24 cellular contexts compared by ENCODE assay signal in the genomic region with DNA sequence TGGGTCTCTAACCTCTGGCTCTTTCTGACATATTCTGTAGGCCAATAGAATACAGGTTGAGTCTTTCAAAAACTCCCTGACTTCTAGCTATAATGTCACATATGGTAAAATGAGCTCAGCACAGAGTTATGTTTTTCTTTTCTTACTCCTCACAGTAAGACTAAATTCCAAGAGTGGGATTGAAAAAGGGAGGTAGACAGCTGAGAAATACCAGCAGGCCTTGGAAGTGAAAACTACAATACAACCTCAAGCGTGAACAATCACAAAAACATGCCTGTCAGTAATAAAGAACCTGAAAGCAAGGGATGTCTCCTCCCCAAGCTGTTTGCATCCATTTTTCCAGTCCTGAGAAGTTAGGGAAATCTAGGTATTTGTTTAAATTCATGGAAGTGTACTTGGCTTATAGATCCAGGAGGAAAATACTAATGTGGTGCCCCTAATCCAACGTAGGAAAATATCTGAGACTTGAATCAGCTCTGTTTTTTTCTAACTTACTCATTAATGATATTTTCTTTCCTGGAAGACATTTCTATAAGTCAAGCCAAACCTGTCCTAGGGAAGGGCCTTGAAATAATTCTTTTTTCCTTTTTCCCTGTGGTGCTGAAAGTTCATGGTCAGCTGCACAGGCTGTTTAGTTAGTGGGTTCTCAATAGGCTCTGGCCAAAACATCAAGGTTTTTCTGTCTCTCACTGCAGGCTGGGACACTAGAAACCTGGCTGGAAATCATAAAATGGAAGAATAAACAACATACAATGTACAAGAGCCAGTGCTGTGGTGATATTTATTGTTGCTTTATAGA.
DNase-seq lines count a peak whose midpoint lies in the region; ATAC-seq, FAIRE-seq and TF ChIP-seq lines count a peak whose summit lies in the region.
"Had no signal": no experiment of that assay in that cellular context is flagged by ENCODE, and none has a peak within 500 bp of the region (broad histone marks: within the 10 kb centered on the region; RNA-seq: fewer than 3 reads in every experiment).

No MANE protein-coding gene starts in this region.

- H3K4me3 ChIP-seq in Caco-2 (ENCODE audit: low read depth, low read length) (no peak overlapping the region), astrocyte (ENCODE audit: insufficient read depth, low read depth, low read length) (no peak overlapping the region), hepatocyte (no peak overlapping the region), heart right ventricle (no peak overlapping the region)
- H3K4me3 ChIP-seq in CD4-positive, alpha-beta memory T cell (ENCODE audit: low read length in 2 of 2) = no peak overlapping the region
- H3K4me3 ChIP-seq: upper lobe of left lung had no signal

- H3K79me2 ChIP-seq in astrocyte (ENCODE audit: insufficient read depth, low read length) = no peaks in the 10 kb centered on the region
- H3K79me2 ChIP-seq in hepatocyte = no peaks in the 10 kb centered on the region

- H3K4me1 Mint-ChIP-seq in Caco-2 (ENCODE audit: low read depth, unreplicated experiment) = peaks cover 11% of the 10 kb centered on the region
- peaks cover 31% of the 10 kb centered on the region for H3K4me1 Mint-ChIP-seq in astrocyte (ENCODE audit: low read depth, unreplicated experiment)
- H3K4me1 Mint-ChIP-seq in CD4-positive, alpha-beta memory T cell = no peaks in the 10 kb centered on the region
- H3K4me1 Mint-ChIP-seq: immature natural killer cell; stimulated activated naive CD8-positive, alpha-beta T cell treated with anti-CD3 and anti-CD28 coated beads, Interleukin-15, amount 100 ng/mL, for 72 hours had no signal

- 64% methylated on average over 2 of the region's 2 CpGs for WGBS in hepatocyte (ENCODE audit: low lambda C conversion rate, missing lambda C conversion rate)
- 69 to 74% methylated on average over 2 of the region's 2 CpGs for WGBS in heart right ventricle, 2 donors

- DNase-seq in Caco-2 (no peak), astrocyte (ENCODE audit: low read depth) (peak; percentile 74), hepatocyte (ENCODE audit: low spot score) (no peak), omental fat pad (ENCODE audit: low spot score) (no peak), heart right ventricle (no peak), foreskin keratinocyte (no peak), superior temporal gyrus (ENCODE audit: extremely low spot score) (no peak)
- DNase-seq in CD4-positive, alpha-beta memory T cell = no peak
- DNase-seq: activated CD4-positive, alpha-beta T cell treated with anti-CD3 and anti-CD28 coated beads, Interleukin-2, amount 50 U/mL, for 1 hour; DND-41; H9; immature natural killer cell; NCI-H1436; NCI-H526; retina; stimulated activated CD4-positive, alpha-beta T cell treated with anti-CD3 and anti-CD28 coated beads, Interleukin-12 subunit alpha, Interleukin-12 subunit beta, amount 100 ng/mL, for 4 hours; stimulated activated naive CD8-positive, alpha-beta T cell treated with anti-CD3 and anti-CD28 coated beads, Interleukin-15, amount 100 ng/mL, for 72 hours; upper lobe of left lung; WERI-Rb-1 had no signal

- H3K27ac ChIP-seq in astrocyte (ENCODE audit: low read depth, low read length) (peak overlapping the region; percentile 52), hepatocyte (peak overlapping the region; percentile 28), heart right ventricle (no peak overlapping the region), foreskin keratinocyte (no peak overlapping the region)
- no peak overlapping the region for H3K27ac ChIP-seq in CD4-positive, alpha-beta memory T cell (ENCODE audit: low read depth, low read length)
- H3K27ac ChIP-seq: neutrophil, upper lobe of left lung, WERI-Rb-1 had no signal

- peak; percentile 43 for FAIRE-seq in astrocyte (lab: Jason Lieb, UNC)
- FAIRE-seq: A204.1, bronchial epithelial cell had no signal

- no TSS peak for BruUV-seq in Caco-2 (replicated peaks; lab: Mats Ljungman, UMichigan)

- H3K4me3 Mint-ChIP-seq in Caco-2 (ENCODE audit: unreplicated experiment) (no peak overlapping the region), astrocyte (ENCODE audit: unreplicated experiment) (no peak overlapping the region)
- no peak overlapping the region for H3K4me3 Mint-ChIP-seq in CD4-positive, alpha-beta memory T cell
- H3K4me3 Mint-ChIP-seq: activated naive CD8-positive, alpha-beta T cell; dendritic cell treated with granulocyte-macrophage colony-stimulating factor and Interleukin-4, amounts not matched to agents 40 ng/mL and 50 ng/mL, for 4 days; H9; immature natural killer cell; stimulated activated naive CD8-positive, alpha-beta T cell treated with anti-CD3 and anti-CD28 coated beads, Interleukin-15, amount 100 ng/mL, for 72 hours had no signal

- H3K9me3 ChIP-seq in Caco-2 = no peaks in the 10 kb centered on the region
- no peaks in the 10 kb centered on the region for H3K9me3 ChIP-seq in astrocyte (ENCODE audit: insufficient read depth, low read depth, low read length)
- H3K9me3 ChIP-seq in hepatocyte (ENCODE audit: low read depth) = no peaks in the 10 kb centered on the region
- H3K9me3 ChIP-seq in heart right ventricle = peaks cover 0 to 7% (median 0%) of the 10 kb centered on the region in 11 donors
- H3K9me3 ChIP-seq in CD4-positive, alpha-beta memory T cell (ENCODE audit: control insufficient read depth in 1 of 2, low read length in 2 of 2) = no peaks in the 10 kb centered on the region
- H3K9me3 ChIP-seq: neutrophil, upper lobe of left lung had no signal

- peak overlapping the region; percentile 17 for H3K9ac ChIP-seq in astrocyte (ENCODE audit: low read length)

- H4K20me1 ChIP-seq in astrocyte (ENCODE audit: insufficient read depth, low read length) (no peaks in the 10 kb centered on the region), hepatocyte (ENCODE audit: insufficient read depth, poor library complexity, severe bottlenecking) (no peaks in the 10 kb centered on the region)

- no peaks in the 10 kb centered on the region for H3K9me2 ChIP-seq in hepatocyte (replicated peaks; ENCODE audit: insufficient read depth)

- H3K27me3 ChIP-seq in Caco-2 (replicated peaks; ENCODE audit: control insufficient read depth, insufficient read depth, low read length) (no peaks in the 10 kb centered on the region), astrocyte (ENCODE audit: insufficient read depth, low read length) (no peaks in the 10 kb centered on the region), hepatocyte (no peaks in the 10 kb centered on the region), heart right ventricle (no peaks in the 10 kb centered on the region), foreskin keratinocyte (no peaks in the 10 kb centered on the region)
- H3K27me3 ChIP-seq in CD4-positive, alpha-beta memory T cell (ENCODE audit: insufficient read depth, low read length) = no peaks in the 10 kb centered on the region
- H3K27me3 ChIP-seq: neutrophil, upper lobe of left lung had no signal

- H3K27me3 Mint-ChIP-seq in Caco-2 (ENCODE audit: insufficient read depth, unreplicated experiment) (no peaks in the 10 kb centered on the region), astrocyte (ENCODE audit: low read depth, unreplicated experiment) (no peaks in the 10 kb centered on the region)
- peaks cover 0 to 3% of the 10 kb centered on the region in 2 donors for H3K27me3 Mint-ChIP-seq in CD4-positive, alpha-beta memory T cell
- H3K27me3 Mint-ChIP-seq: activated naive CD8-positive, alpha-beta T cell; dendritic cell treated with granulocyte-macrophage colony-stimulating factor and Interleukin-4, amounts not matched to agents 40 ng/mL and 50 ng/mL, for 4 days; stimulated activated naive CD8-positive, alpha-beta T cell treated with anti-CD3 and anti-CD28 coated beads, Interleukin-15, amount 100 ng/mL, for 72 hours had no signal

- 0 out of 2 replicates have a peak, but pooled peaks cover 1% of the 10 kb centered on the region for H3K36me3 ChIP-seq in Caco-2 (ENCODE audit: control insufficient read depth, insufficient read depth, low read length)
- no peaks in the 10 kb centered on the region for H3K36me3 ChIP-seq in astrocyte (ENCODE audit: insufficient read depth, low read length)
- H3K36me3 ChIP-seq in hepatocyte (replicated peaks; ENCODE audit: insufficient read depth, low read depth) = no peaks in the 10 kb centered on the region
- H3K36me3 ChIP-seq in heart right ventricle = no peaks in the 10 kb centered on the region
- no peaks in the 10 kb centered on the region for H3K36me3 ChIP-seq in CD4-positive, alpha-beta memory T cell (ENCODE audit: insufficient read depth, low read length)
- H3K36me3 ChIP-seq: neutrophil, upper lobe of left lung, WERI-Rb-1 had no signal

- ATAC-seq in omental fat pad (ENCODE audit: low FRiP score) = peak; percentile 70
- no peak for ATAC-seq in heart right ventricle
- ATAC-seq in foreskin keratinocyte = no peak
- ATAC-seq: stimulated activated naive CD8-positive, alpha-beta T cell treated with anti-CD3 and anti-CD28 coated beads, Interleukin-15, amount 100 ng/mL, for 72 hours had no signal

- peak overlapping the region; percentile 56 for H3K4me2 ChIP-seq in astrocyte (ENCODE audit: low read length)
- no peak overlapping the region for H3K4me2 ChIP-seq in hepatocyte

- H3K4me1 ChIP-seq in Caco-2 = peaks cover 17% of the 10 kb centered on the region
- peaks cover 8% of the 10 kb centered on the region for H3K4me1 ChIP-seq in astrocyte (ENCODE audit: insufficient read depth, low read length)
- peaks cover 12% of the 10 kb centered on the region for H3K4me1 ChIP-seq in hepatocyte (ENCODE audit: insufficient read depth)
- H3K4me1 ChIP-seq in heart right ventricle = no peaks in the 10 kb centered on the region
- no peaks in the 10 kb centered on the region for H3K4me1 ChIP-seq in foreskin keratinocyte
- no peaks in the 10 kb centered on the region for H3K4me1 ChIP-seq in CD4-positive, alpha-beta memory T cell (ENCODE audit: insufficient read depth, low read length)
- H3K4me1 ChIP-seq: upper lobe of left lung had no signal

- POLR2A ChIA-PET in Caco-2 (lab: Charles Lee) = no interaction called here
- POLR2A ChIA-PET in CD4-positive, alpha-beta memory T cell (lab: Charles Lee; ENCODE audit: partially characterized antibody) = no interaction called here

- H3K9me3 Mint-ChIP-seq in Caco-2 (ENCODE audit: unreplicated experiment) = peaks cover 26% of the 10 kb centered on the region
- H3K9me3 Mint-ChIP-seq in astrocyte (ENCODE audit: unreplicated experiment) = peaks cover 2% of the 10 kb centered on the region
- peaks cover 0 to 4% (median under 1%) of the 10 kb centered on the region in 8 donors for H3K9me3 Mint-ChIP-seq in CD4-positive, alpha-beta memory T cell
- H3K9me3 Mint-ChIP-seq: immature natural killer cell; stimulated activated naive CD8-positive, alpha-beta T cell treated with anti-CD3 and anti-CD28 coated beads, Interleukin-15, amount 100 ng/mL, for 72 hours had no signal

- peak overlapping the region; percentile 5 for H3K27ac Mint-ChIP-seq in Caco-2 (ENCODE audit: unreplicated experiment)
- peak overlapping the region; percentile 82 for H3K27ac Mint-ChIP-seq in astrocyte (ENCODE audit: unreplicated experiment)
- no peak overlapping the region for H3K27ac Mint-ChIP-seq in CD4-positive, alpha-beta memory T cell
- H3K27ac Mint-ChIP-seq: activated naive CD8-positive, alpha-beta T cell; dendritic cell treated with granulocyte-macrophage colony-stimulating factor and Interleukin-4, amounts not matched to agents 40 ng/mL and 50 ng/mL, for 4 days; immature natural killer cell; stimulated activated naive CD8-positive, alpha-beta T cell treated with anti-CD3 and anti-CD28 coated beads, Interleukin-15, amount 100 ng/mL, for 72 hours had no signal

- no peaks in the 10 kb centered on the region for H3K36me3 Mint-ChIP-seq in Caco-2 (ENCODE audit: insufficient read depth, unreplicated experiment)
- no peaks in the 10 kb centered on the region for H3K36me3 Mint-ChIP-seq in astrocyte (ENCODE audit: low read depth, unreplicated experiment)
- no peaks in the 10 kb centered on the region for H3K36me3 Mint-ChIP-seq in CD4-positive, alpha-beta memory T cell
- H3K36me3 Mint-ChIP-seq: activated naive CD8-positive, alpha-beta T cell; immature natural killer cell had no signal

- TF ChIP-seq CTCF in Caco-2 (IDR thresholded peaks at IDR 0.05; ENCODE audit: insufficient read depth in 1 of 2, low read depth in 1 of 2, low read length in 1 of 2, severe bottlenecking in 1 of 2, unreplicated experiment in 1 of 2) (no peak), astrocyte (IDR thresholded peaks at IDR 0.05; ENCODE audit: insufficient read depth, low read depth, low read length) (no peak), hepatocyte (IDR thresholded peaks at IDR 0.05; ENCODE audit: poor library complexity) (no peak), omental fat pad (IDR thresholded peaks at IDR 0.05) (no peak), heart right ventricle (IDR thresholded peaks at IDR 0.05) (no peak), foreskin keratinocyte (conservative IDR thresholded peaks at IDR 0.05) (no peak)

- no peak overlapping the region for H2AFZ ChIP-seq in astrocyte (ENCODE audit: low read depth, low read length)
- H2AFZ ChIP-seq in hepatocyte = peak overlapping the region; percentile 4

- intact Hi-C loops in Caco-2 (cut with micrococcal nuclease; ENCODE audit: unreplicated experiment) = no loop called here
- intact Hi-C loops in heart right ventricle (cut with DNase I) = no loop called here
- intact Hi-C loops in CD4-positive, alpha-beta memory T cell (cut with micrococcal nuclease) = no loop called here

- CTCF ChIA-PET in Caco-2 (lab: Charles Lee) = no interaction called here
- CTCF ChIA-PET in CD4-positive, alpha-beta memory T cell (lab: Charles Lee; ENCODE audit: partially characterized antibody) = no interaction called here

Comparison
In these comparisons a context has a peak if more than half of its experiments do, and no peak if none do; other contexts are left out.
1. H3K27ac Mint-ChIP-seq: peak in Caco-2 (single experiment) and astrocyte (single experiment); none in CD4-positive, alpha-beta memory T cell (0 of 7).
2. H3K27ac ChIP-seq: peak in astrocyte (single experiment) and hepatocyte (single experiment); none in heart right ventricle (0 of 10), foreskin keratinocyte (single experiment) and CD4-positive, alpha-beta memory T cell (single experiment).